Comparison of ENCODE assay signal across 13 cellular contexts in genomic region chr9:37978983-37979382, GRCh38.
"Had no signal": no experiment of that assay in that cellular context is flagged by ENCODE, and none has a peak within 500 bp of the region (broad histone marks: within the 10 kb centered on the region; RNA-seq: fewer than 3 reads in every experiment).

No MANE protein-coding gene starts in this region.

- H3K9me3 ChIP-seq: sigmoid colon, tibial nerve, vagina had no signal

- DNase-seq: activated CD4-positive, alpha-beta T cell treated with anti-CD3 and anti-CD28 coated beads, Interleukin-2, amount 50 U/mL, for 48 hours; activated naive CD4-positive, alpha-beta T cell treated with anti-CD3 and anti-CD28 coated beads, Interleukin-2, amount 10 ng/mL, durations not matched to agents 7 days and 5 days; activated T-cell treated with anti-CD3 and anti-CD28 coated beads, Interleukin-2, amount 50 U/mL, for 1 hour; effector memory CD8-positive, alpha-beta T cell; foreskin keratinocyte; kidney glomerular epithelial cell; sigmoid colon; stimulated activated CD4-positive, alpha-beta T cell treated with anti-CD3 and anti-CD28 coated beads, Interleukin-12 subunit alpha, Interleukin-12 subunit beta, amount 100 ng/mL, for 4 hours; stimulated activated CD4-positive, alpha-beta T cell treated with anti-CD3 and anti-CD28 coated beads, Interleukin-2, amount 100 ng/mL, for 24 hours; WERI-Rb-1 had no signal

- H3K27ac ChIP-seq: foreskin keratinocyte, sigmoid colon, tibial nerve, vagina, WERI-Rb-1 had no signal

- H3K4me3 ChIP-seq: sigmoid colon, tibial nerve, vagina had no signal

- ATAC-seq: effector memory CD8-positive, alpha-beta T cell; foreskin keratinocyte; stimulated activated effector memory CD8-positive, alpha-beta T cell treated with anti-CD3 and anti-CD28 coated beads, Interleukin-12 subunit alpha, Interleukin-12 subunit beta, amount 100 ng/mL, for 72 hours had no signal

- H3K36me3 ChIP-seq: vagina had no signal

- H3K27me3 ChIP-seq: foreskin keratinocyte, sigmoid colon, tibial nerve, vagina had no signal
